In the genomic region with DNA sequence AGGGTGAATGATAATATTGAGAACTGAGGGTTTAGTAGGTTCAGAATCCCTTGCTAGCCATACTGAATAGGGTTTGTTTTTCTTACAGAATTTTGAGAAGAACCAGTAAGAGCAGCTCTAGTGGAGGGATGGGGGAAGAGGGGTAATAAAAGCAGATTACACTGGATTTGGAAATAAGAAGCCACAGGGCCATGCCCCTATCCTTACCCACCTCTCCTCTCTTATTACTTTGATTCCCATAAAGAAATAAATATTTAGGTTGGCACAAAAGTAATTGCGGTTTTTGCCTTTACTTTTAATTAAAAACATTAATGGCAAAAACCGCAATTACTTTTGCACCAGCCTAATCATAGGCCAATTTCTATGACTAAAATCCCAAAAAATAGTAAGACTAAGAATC, we compare ENCODE assay signal across 1 cellular context.
TF ChIP-seq lines count a peak whose summit lies in the region.

No MANE protein-coding gene starts in this region.

TF ChIP-seq in GM23338, 12 proteins besides CTCF, POLR2A, EP300 and RAD21 (continued from another document):
- TF ChIP-seq, protein P1, sequence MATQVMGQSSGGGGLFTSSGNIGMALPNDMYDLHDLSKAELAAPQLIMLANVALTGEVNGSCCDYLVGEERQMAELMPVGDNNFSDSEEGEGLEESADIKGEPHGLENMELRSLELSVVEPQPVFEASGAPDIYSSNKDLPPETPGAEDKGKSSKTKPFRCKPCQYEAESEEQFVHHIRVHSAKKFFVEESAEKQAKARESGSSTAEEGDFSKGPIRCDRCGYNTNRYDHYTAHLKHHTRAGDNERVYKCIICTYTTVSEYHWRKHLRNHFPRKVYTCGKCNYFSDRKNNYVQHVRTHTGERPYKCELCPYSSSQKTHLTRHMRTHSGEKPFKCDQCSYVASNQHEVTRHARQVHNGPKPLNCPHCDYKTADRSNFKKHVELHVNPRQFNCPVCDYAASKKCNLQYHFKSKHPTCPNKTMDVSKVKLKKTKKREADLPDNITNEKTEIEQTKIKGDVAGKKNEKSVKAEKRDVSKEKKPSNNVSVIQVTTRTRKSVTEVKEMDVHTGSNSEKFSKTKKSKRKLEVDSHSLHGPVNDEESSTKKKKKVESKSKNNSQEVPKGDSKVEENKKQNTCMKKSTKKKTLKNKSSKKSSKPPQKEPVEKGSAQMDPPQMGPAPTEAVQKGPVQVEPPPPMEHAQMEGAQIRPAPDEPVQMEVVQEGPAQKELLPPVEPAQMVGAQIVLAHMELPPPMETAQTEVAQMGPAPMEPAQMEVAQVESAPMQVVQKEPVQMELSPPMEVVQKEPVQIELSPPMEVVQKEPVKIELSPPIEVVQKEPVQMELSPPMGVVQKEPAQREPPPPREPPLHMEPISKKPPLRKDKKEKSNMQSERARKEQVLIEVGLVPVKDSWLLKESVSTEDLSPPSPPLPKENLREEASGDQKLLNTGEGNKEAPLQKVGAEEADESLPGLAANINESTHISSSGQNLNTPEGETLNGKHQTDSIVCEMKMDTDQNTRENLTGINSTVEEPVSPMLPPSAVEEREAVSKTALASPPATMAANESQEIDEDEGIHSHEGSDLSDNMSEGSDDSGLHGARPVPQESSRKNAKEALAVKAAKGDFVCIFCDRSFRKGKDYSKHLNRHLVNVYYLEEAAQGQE (IDR thresholded peaks at IDR 0.05; ENCODE audit: unreplicated experiment), result no peak
- no peak for TF ChIP-seq ZNF331 (CRISPR knock-in tag; IDR thresholded peaks at IDR 0.05; ENCODE audit: low read depth)
- TF ChIP-seq EZH2 (IDR thresholded peaks at IDR 0.05; ENCODE audit: low read depth, unreplicated experiment), result no peak
- TF ChIP-seq ZNF114 (CRISPR knock-in tag; IDR thresholded peaks at IDR 0.05), result no peak
- TF ChIP-seq, protein P2, sequence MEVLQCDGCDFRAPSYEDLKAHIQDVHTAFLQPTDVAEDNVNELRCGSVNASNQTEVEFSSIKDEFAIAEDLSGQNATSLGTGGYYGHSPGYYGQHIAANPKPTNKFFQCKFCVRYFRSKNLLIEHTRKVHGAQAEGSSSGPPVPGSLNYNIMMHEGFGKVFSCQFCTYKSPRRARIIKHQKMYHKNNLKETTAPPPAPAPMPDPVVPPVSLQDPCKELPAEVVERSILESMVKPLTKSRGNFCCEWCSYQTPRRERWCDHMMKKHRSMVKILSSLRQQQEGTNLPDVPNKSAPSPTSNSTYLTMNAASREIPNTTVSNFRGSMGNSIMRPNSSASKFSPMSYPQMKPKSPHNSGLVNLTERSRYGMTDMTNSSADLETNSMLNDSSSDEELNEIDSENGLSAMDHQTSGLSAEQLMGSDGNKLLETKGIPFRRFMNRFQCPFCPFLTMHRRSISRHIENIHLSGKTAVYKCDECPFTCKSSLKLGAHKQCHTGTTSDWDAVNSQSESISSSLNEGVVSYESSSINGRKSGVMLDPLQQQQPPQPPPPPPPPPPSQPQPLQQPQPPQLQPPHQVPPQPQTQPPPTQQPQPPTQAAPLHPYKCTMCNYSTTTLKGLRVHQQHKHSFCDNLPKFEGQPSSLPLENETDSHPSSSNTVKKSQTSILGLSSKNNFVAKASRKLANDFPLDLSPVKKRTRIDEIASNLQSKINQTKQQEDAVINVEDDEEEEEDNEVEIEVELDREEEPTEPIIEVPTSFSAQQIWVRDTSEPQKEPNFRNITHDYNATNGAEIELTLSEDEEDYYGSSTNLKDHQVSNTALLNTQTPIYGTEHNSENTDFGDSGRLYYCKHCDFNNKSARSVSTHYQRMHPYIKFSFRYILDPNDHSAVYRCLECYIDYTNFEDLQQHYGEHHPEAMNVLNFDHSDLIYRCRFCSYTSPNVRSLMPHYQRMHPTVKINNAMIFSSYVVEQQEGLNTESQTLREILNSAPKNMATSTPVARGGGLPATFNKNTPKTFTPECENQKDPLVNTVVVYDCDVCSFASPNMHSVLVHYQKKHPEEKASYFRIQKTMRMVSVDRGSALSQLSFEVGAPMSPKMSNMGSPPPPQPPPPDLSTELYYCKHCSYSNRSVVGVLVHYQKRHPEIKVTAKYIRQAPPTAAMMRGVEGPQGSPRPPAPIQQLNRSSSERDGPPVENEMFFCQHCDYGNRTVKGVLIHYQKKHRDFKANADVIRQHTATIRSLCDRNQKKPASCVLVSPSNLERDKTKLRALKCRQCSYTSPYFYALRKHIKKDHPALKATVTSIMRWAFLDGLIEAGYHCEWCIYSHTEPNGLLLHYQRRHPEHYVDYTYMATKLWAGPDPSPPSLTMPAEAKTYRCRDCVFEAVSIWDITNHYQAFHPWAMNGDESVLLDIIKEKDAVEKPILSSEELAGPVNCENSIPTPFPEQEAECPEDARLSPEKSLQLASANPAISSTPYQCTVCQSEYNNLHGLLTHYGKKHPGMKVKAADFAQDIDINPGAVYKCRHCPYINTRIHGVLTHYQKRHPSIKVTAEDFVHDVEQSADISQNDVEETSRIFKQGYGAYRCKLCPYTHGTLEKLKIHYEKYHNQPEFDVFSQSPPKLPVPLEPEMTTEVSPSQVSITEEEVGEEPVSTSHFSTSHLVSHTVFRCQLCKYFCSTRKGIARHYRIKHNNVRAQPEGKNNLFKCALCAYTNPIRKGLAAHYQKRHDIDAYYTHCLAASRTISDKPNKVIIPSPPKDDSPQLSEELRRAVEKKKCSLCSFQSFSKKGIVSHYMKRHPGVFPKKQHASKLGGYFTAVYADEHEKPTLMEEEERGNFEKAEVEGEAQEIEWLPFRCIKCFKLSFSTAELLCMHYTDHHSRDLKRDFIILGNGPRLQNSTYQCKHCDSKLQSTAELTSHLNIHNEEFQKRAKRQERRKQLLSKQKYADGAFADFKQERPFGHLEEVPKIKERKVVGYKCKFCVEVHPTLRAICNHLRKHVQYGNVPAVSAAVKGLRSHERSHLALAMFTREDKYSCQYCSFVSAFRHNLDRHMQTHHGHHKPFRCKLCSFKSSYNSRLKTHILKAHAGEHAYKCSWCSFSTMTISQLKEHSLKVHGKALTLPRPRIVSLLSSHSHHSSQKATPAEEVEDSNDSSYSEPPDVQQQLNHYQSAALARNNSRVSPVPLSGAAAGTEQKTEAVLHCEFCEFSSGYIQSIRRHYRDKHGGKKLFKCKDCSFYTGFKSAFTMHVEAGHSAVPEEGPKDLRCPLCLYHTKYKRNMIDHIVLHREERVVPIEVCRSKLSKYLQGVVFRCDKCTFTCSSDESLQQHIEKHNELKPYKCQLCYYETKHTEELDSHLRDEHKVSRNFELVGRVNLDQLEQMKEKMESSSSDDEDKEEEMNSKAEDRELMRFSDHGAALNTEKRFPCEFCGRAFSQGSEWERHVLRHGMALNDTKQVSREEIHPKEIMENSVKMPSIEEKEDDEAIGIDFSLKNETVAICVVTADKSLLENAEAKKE (CRISPR knock-in tag; IDR thresholded peaks at IDR 0.05), result no peak
